In genomic region chr3:148240351-148240750, GRCh38 we compare ENCODE assay signal across 8 cellular contexts.
"Had no signal": no experiment of that assay in that cellular context is flagged by ENCODE, and none has a peak within 500 bp of the region (broad histone marks: within the 10 kb centered on the region; RNA-seq: fewer than 3 reads in every experiment).

No MANE protein-coding gene starts in this region.

- H2AFZ ChIP-seq: GM23338 had no signal

- H3K9me3 Mint-ChIP-seq: GM23338, H9 had no signal

- H3K27ac Mint-ChIP-seq: GM23338, H9 had no signal

- H3K4me1 Mint-ChIP-seq: GM23338, H9 had no signal

- H3K4me2 ChIP-seq: GM23338 had no signal

- DNase-seq: H9, HCEC 1CT, IMR-90 had no signal

- FAIRE-seq: H1, H54, HTR-8/SVneo, K562 had no signal

- H3K4me3 Mint-ChIP-seq: GM23338, H9 had no signal

- H3K4me3 ChIP-seq: GM23338, K562 had no signal

- ATAC-seq: GM23338, K562 had no signal
